Comparison of ENCODE assay signal across 34 cellular contexts in genomic region chr9:123523828-123524227, GRCh38.
"Had no signal": no experiment of that assay in that cellular context is flagged by ENCODE, and none has a peak within 500 bp of the region (broad histone marks: within the 10 kb centered on the region; RNA-seq: fewer than 3 reads in every experiment).

No MANE protein-coding gene starts in this region.

- H3K4me3 Mint-ChIP-seq: activated B cell treated with CpG ODN at 0.5 μM for 24 hours; activated CD4-positive, alpha-beta memory T cell treated with anti-CD3 and anti-CD28 coated beads, Interleukin-2, amount 10 ng/mL, durations not matched to agents 7 days and 5 days; activated CD4-positive, alpha-beta T cell treated with anti-CD3 and anti-CD28 coated beads, Interleukin-2, amount 10 ng/mL, durations not matched to agents 24 days and 14 days; activated CD8-positive, alpha-beta memory T cell treated with anti-CD3 and anti-CD28 coated beads, Interleukin-2, amount 10 ng/mL, durations not matched to agents 7 days and 5 days; activated CD8-positive, alpha-beta T cell treated with anti-CD3 and anti-CD28 coated beads, Interleukin-2, amount 10 ng/mL, durations not matched to agents 7 days and 5 days; activated naive CD4-positive, alpha-beta T cell treated with anti-CD3 and anti-CD28 coated beads for 36 hours; activated naive CD8-positive, alpha-beta T cell treated with anti-CD3 and anti-CD28 coated beads for 36 hours; activated T-cell treated with anti-CD3 and anti-CD28 coated beads, Interleukin-2, amount 50 U/mL, for 4 hours; activated T-cell treated with anti-CD3 and anti-CD28 coated beads, Interleukin-2, amount 50 U/mL, for 72 hours; activated T-helper 1 cell treated with anti-CD3 and anti-CD28 coated beads, Interleukin-12 subunit alpha, Interleukin-12 subunit beta, Interleukin-2, Interleukin-4 antibody, amounts not matched to agents 30 ng/mL and 10 ng/mL and 1 ng/mL, durations not matched to agents 14 hours and 24 hours and 36 hours; activated T-helper 17 cell treated with anti-CD3 and anti-CD28 coated beads, Interleukin-2, amount 50 U/mL, for 72 hours; T-helper 1 cell treated with Interleukin-12 subunit alpha and Interleukin-12 subunit beta and Interleukin-4 antibody, amounts not matched to agents 30 μg/mL and 1 μg/mL, for 36 hours; T-helper 2 cell treated with Interferon-gamma antibody and Interleukin-4, amounts not matched to agents 5 μg/mL and 100 μg/mL, for 36 hours had no signal

- H3K27me3 Mint-ChIP-seq: activated B cell treated with CpG ODN at 0.5 μM for 24 hours; activated CD4-positive, alpha-beta memory T cell treated with anti-CD3 and anti-CD28 coated beads, Interleukin-2, amount 10 ng/mL, durations not matched to agents 7 days and 5 days; activated CD4-positive, alpha-beta T cell treated with anti-CD3 and anti-CD28 coated beads, Interleukin-2, amount 10 ng/mL, durations not matched to agents 24 days and 14 days; activated CD8-positive, alpha-beta memory T cell treated with anti-CD3 and anti-CD28 coated beads, Interleukin-2, amount 10 ng/mL, durations not matched to agents 7 days and 5 days; activated naive CD8-positive, alpha-beta T cell treated with anti-CD3 and anti-CD28 coated beads for 36 hours; activated T-helper 17 cell treated with anti-CD3 and anti-CD28 coated beads, Interleukin-2, amount 50 U/mL, for 72 hours had no signal

- H3K36me3 Mint-ChIP-seq: activated CD8-positive, alpha-beta memory T cell treated with anti-CD3 and anti-CD28 coated beads, Interleukin-2, amount 10 ng/mL, durations not matched to agents 7 days and 5 days; activated naive CD4-positive, alpha-beta T cell treated with anti-CD3 and anti-CD28 coated beads, Interleukin-2, amount 50 U/mL, for 72 hours had no signal

- H3K4me1 ChIP-seq: adrenal gland, body of pancreas, breast epithelium had no signal

- H3K9me3 Mint-ChIP-seq: activated B cell treated with CpG ODN at 0.5 μM for 24 hours; activated CD4-positive, alpha-beta memory T cell treated with anti-CD3 and anti-CD28 coated beads, Interleukin-2, amount 10 ng/mL, durations not matched to agents 7 days and 5 days; activated CD4-positive, alpha-beta T cell treated with anti-CD3 and anti-CD28 coated beads, Interleukin-2, amount 10 ng/mL, durations not matched to agents 24 days and 14 days; activated naive CD4-positive, alpha-beta T cell treated with anti-CD3 and anti-CD28 coated beads for 36 hours; activated naive CD4-positive, alpha-beta T cell treated with anti-CD3 and anti-CD28 coated beads, Interleukin-2, amount 50 U/mL, for 72 hours; activated naive CD8-positive, alpha-beta T cell treated with anti-CD3 and anti-CD28 coated beads for 36 hours; activated T-cell treated with anti-CD3 and anti-CD28 coated beads, Interleukin-2, amount 50 U/mL, for 4 hours; activated T-cell treated with anti-CD3 and anti-CD28 coated beads, Interleukin-2, amount 50 U/mL, for 72 hours; activated T-helper 1 cell treated with anti-CD3 and anti-CD28 coated beads, Interleukin-12 subunit alpha, Interleukin-12 subunit beta, Interleukin-2, Interleukin-4 antibody, amounts not matched to agents 30 ng/mL and 10 ng/mL and 1 ng/mL, durations not matched to agents 14 hours and 24 hours and 36 hours; activated T-helper 17 cell treated with anti-CD3 and anti-CD28 coated beads, Interleukin-2, amount 50 U/mL, for 72 hours; T-helper 1 cell treated with Interleukin-12 subunit alpha and Interleukin-12 subunit beta and Interleukin-4 antibody, amounts not matched to agents 30 μg/mL and 1 μg/mL, for 36 hours; T-helper 2 cell treated with Interferon-gamma antibody and Interleukin-4, amounts not matched to agents 5 μg/mL and 100 μg/mL, for 36 hours had no signal

- H3K27ac Mint-ChIP-seq: activated B cell treated with CpG ODN at 0.5 μM for 24 hours; activated CD4-positive, alpha-beta memory T cell treated with anti-CD3 and anti-CD28 coated beads, Interleukin-2, amount 10 ng/mL, durations not matched to agents 7 days and 5 days; activated CD4-positive, alpha-beta T cell treated with anti-CD3 and anti-CD28 coated beads, Interleukin-2, amount 10 ng/mL, durations not matched to agents 24 days and 14 days; activated CD8-positive, alpha-beta memory T cell treated with anti-CD3 and anti-CD28 coated beads, Interleukin-2, amount 10 ng/mL, durations not matched to agents 7 days and 5 days; activated CD8-positive, alpha-beta T cell treated with anti-CD3 and anti-CD28 coated beads, Interleukin-2, amount 10 ng/mL, durations not matched to agents 7 days and 5 days; activated naive CD4-positive, alpha-beta T cell treated with anti-CD3 and anti-CD28 coated beads for 36 hours; activated naive CD8-positive, alpha-beta T cell treated with anti-CD3 and anti-CD28 coated beads for 36 hours; activated T-cell treated with anti-CD3 and anti-CD28 coated beads, Interleukin-2, amount 50 U/mL, for 72 hours; activated T-helper 1 cell treated with anti-CD3 and anti-CD28 coated beads, Interleukin-12 subunit alpha, Interleukin-12 subunit beta, Interleukin-2, Interleukin-4 antibody, amounts not matched to agents 30 ng/mL and 10 ng/mL and 1 ng/mL, durations not matched to agents 14 hours and 24 hours and 36 hours; activated T-helper 17 cell treated with anti-CD3 and anti-CD28 coated beads, Interleukin-2, amount 50 U/mL, for 72 hours; T-helper 1 cell treated with Interleukin-12 subunit alpha and Interleukin-12 subunit beta and Interleukin-4 antibody, amounts not matched to agents 30 μg/mL and 1 μg/mL, for 36 hours; T-helper 2 cell treated with Interferon-gamma antibody and Interleukin-4, amounts not matched to agents 5 μg/mL and 100 μg/mL, for 36 hours had no signal

- H3K27me3 ChIP-seq: adrenal gland, body of pancreas, brain microvascular endothelial cell, breast epithelium had no signal

- H3K4me3 ChIP-seq: adrenal gland, body of pancreas, breast epithelium had no signal

- DNase-seq: activated B cell treated with CpG ODN at 0.5 μM for 24 hours; activated CD4-positive, alpha-beta memory T cell treated with anti-CD3 and anti-CD28 coated beads, Interleukin-2, amount 10 ng/mL, durations not matched to agents 7 days and 5 days; activated CD4-positive, alpha-beta T cell treated with anti-CD3 and anti-CD28 coated beads for 4 hours; activated CD4-positive, alpha-beta T cell treated with anti-CD3 and anti-CD28 coated beads, Interleukin-2, amount 10 ng/mL, durations not matched to agents 24 days and 14 days; activated CD4-positive, alpha-beta T cell treated with anti-CD3 and anti-CD28 coated beads, Interleukin-2, amount 50 U/mL, for 48 hours; activated CD4-positive, CD25-positive, alpha-beta regulatory T cell treated with anti-CD3 and anti-CD28 coated beads, Interleukin-2, amount 50 U/mL, for 72 hours; activated CD8-positive, alpha-beta memory T cell treated with anti-CD3 and anti-CD28 coated beads for 24 hours; activated CD8-positive, alpha-beta memory T cell treated with anti-CD3 and anti-CD28 coated beads, Interleukin-2, amount 10 ng/mL, durations not matched to agents 7 days and 5 days; activated CD8-positive, alpha-beta memory T cell treated with anti-CD3 and anti-CD28 coated beads, Interleukin-2, amount 50 U/mL, for 48 hours; activated CD8-positive, alpha-beta T cell treated with anti-CD3 and anti-CD28 coated beads, Interleukin-2, amount 10 ng/mL, durations not matched to agents 7 days and 5 days; activated effector memory CD4-positive, alpha-beta T cell treated with anti-CD3 and anti-CD28 coated beads, Interleukin-2, amount 50 U/mL, for 16 hours; activated gamma-delta T cell treated with Interleukin-2 at 50 U/mL for 16 hours; activated naive CD4-positive, alpha-beta T cell; activated naive CD4-positive, alpha-beta T cell treated with anti-CD3 and anti-CD28 coated beads for 36 hours; activated naive CD4-positive, alpha-beta T cell treated with anti-CD3 and anti-CD28 coated beads, Interleukin-2, amount 50 U/mL, for 16 hours; activated naive CD8-positive, alpha-beta T cell treated with anti-CD3 and anti-CD28 coated beads for 36 hours; activated T-cell treated with anti-CD3 and anti-CD28 coated beads, Interleukin-2, amount 50 U/mL, for 4 hours; activated T-cell treated with anti-CD3 and anti-CD28 coated beads, Interleukin-2, amount 50 U/mL, for 72 hours; adrenal gland; amniotic stem cell; aorta; body of pancreas; brain microvascular endothelial cell; central memory CD4-positive, alpha-beta T cell; T-helper 1 cell; T-helper 2 cell; T-helper 9 cell had no signal

- H3K27ac ChIP-seq: adrenal gland, body of pancreas, brain microvascular endothelial cell, breast epithelium, VCaP had no signal

- H3K36me3 ChIP-seq: adrenal gland, brain microvascular endothelial cell, breast epithelium had no signal

- H3K4me1 Mint-ChIP-seq: activated B cell treated with CpG ODN at 0.5 μM for 24 hours; activated CD4-positive, alpha-beta memory T cell treated with anti-CD3 and anti-CD28 coated beads, Interleukin-2, amount 10 ng/mL, durations not matched to agents 7 days and 5 days; activated CD4-positive, alpha-beta T cell treated with anti-CD3 and anti-CD28 coated beads, Interleukin-2, amount 10 ng/mL, durations not matched to agents 24 days and 14 days; activated CD8-positive, alpha-beta memory T cell treated with anti-CD3 and anti-CD28 coated beads, Interleukin-2, amount 10 ng/mL, durations not matched to agents 7 days and 5 days; activated naive CD8-positive, alpha-beta T cell treated with anti-CD3 and anti-CD28 coated beads for 36 hours; activated T-helper 17 cell treated with anti-CD3 and anti-CD28 coated beads, Interleukin-2, amount 50 U/mL, for 72 hours had no signal

- H3K9me3 ChIP-seq: adrenal gland, body of pancreas, breast epithelium had no signal
